ENCODE assay signal across 2 cellular contexts in genomic region chr20:46020515-46020914, GRCh38.
TF ChIP-seq lines count a peak whose summit lies in the region.

No MANE protein-coding gene starts in this region.

TF ChIP-seq in GM23338, 12 proteins besides CTCF, POLR2A, EP300 and RAD21 (continued from another document):
- TF ChIP-seq, protein P1, sequence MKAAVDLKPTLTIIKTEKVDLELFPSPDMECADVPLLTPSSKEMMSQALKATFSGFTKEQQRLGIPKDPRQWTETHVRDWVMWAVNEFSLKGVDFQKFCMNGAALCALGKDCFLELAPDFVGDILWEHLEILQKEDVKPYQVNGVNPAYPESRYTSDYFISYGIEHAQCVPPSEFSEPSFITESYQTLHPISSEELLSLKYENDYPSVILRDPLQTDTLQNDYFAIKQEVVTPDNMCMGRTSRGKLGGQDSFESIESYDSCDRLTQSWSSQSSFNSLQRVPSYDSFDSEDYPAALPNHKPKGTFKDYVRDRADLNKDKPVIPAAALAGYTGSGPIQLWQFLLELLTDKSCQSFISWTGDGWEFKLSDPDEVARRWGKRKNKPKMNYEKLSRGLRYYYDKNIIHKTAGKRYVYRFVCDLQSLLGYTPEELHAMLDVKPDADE (IDR thresholded peaks at IDR 0.05) = no peak
- TF ChIP-seq REST (IDR thresholded peaks at IDR 0.05; ENCODE audit: unreplicated experiment) = no peak
- no peak for TF ChIP-seq EZH2phosphoT487 (IDR thresholded peaks at IDR 0.05; ENCODE audit: unreplicated experiment)
- no peak for TF ChIP-seq ZNF331 (CRISPR knock-in tag; IDR thresholded peaks at IDR 0.05; ENCODE audit: low read depth)
- no peak for TF ChIP-seq ZNF462 (CRISPR knock-in tag; IDR thresholded peaks at IDR 0.05)
- no peak for TF ChIP-seq POLR2AphosphoS5 (IDR thresholded peaks at IDR 0.05; ENCODE audit: low read depth)

TF ChIP-seq in WTC11, 78 proteins besides CTCF, POLR2A, EP300 and RAD21 (continued from another document):
- TF ChIP-seq KAT7 (CRISPR knock-in tag; IDR thresholded peaks at IDR 0.05; ENCODE audit: borderline replicate concordance) (no peak), NR1H2 (CRISPR knock-in tag; IDR thresholded peaks at IDR 0.05) (no peak), SMAD4 (CRISPR knock-in tag; IDR thresholded peaks at IDR 0.05) (no peak), E2F1 (CRISPR knock-in tag; IDR thresholded peaks at IDR 0.05) (no peak), MXD4 (CRISPR knock-in tag; IDR thresholded peaks at IDR 0.05; ENCODE audit: borderline replicate concordance) (no peak), ATF2 (CRISPR knock-in tag; IDR thresholded peaks at IDR 0.05; ENCODE audit: borderline replicate concordance, low read depth) (no peak), PRRX2 (CRISPR knock-in tag; IDR thresholded peaks at IDR 0.05) (no peak), FOXP1 (CRISPR knock-in tag; IDR thresholded peaks at IDR 0.05; ENCODE audit: borderline replicate concordance) (no peak)
- TF ChIP-seq, protein P2, sequence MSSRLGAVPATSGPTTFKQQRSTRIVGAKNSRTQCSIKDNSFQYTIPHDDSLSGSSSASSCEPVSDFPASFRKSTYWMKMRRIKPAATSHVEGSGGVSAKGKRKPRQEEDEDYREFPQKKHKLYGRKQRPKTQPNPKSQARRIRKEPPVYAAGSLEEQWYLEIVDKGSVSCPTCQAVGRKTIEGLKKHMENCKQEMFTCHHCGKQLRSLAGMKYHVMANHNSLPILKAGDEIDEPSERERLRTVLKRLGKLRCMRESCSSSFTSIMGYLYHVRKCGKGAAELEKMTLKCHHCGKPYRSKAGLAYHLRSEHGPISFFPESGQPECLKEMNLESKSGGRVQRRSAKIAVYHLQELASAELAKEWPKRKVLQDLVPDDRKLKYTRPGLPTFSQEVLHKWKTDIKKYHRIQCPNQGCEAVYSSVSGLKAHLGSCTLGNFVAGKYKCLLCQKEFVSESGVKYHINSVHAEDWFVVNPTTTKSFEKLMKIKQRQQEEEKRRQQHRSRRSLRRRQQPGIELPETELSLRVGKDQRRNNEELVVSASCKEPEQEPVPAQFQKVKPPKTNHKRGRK (CRISPR knock-in tag; IDR thresholded peaks at IDR 0.05; ENCODE audit: borderline replicate concordance) = no peak
